In genomic region chr16:11742041-11742535, GRCh38 we compare ENCODE assay signal across 8 cellular contexts. TPM values are rescaled to one million over a fixed set of nuclear protein-coding genes. Genes with fewer than 3 reads are reported as not detected.
DNase-seq lines count a peak whose midpoint lies in the region; FAIRE-seq and TF ChIP-seq lines count a peak whose summit lies in the region.

No MANE protein-coding gene starts in this region.

- peak overlapping the region; percentile 93 for H3K27ac Mint-ChIP-seq in activated T-helper 1 cell treated with anti-CD3 and anti-CD28 coated beads, Interleukin-12 subunit alpha, Interleukin-12 subunit beta, Interleukin-2, Interleukin-4 antibody, amounts not matched to agents 30 ng/mL and 10 ng/mL and 1 ng/mL, durations not matched to agents 14 hours and 24 hours and 36 hours

- no peaks in the 10 kb centered on the region for H4K20me1 ChIP-seq in MM.1S (ENCODE audit: insufficient read depth, low read length)

- WGBS in prostate gland: under 1% methylated on average over 22 of the region's 40 CpGs

- H3K79me2 ChIP-seq in MM.1S (ENCODE audit: low read length): peaks cover 72% of the 10 kb centered on the region

- peak overlapping the region; percentile 89; the same call in 1 of the 2 replicates for H3K4me2 ChIP-seq in MM.1S (ENCODE audit: low read depth, low read length)

- H3K9me3 ChIP-seq in HAP-1: no peaks in the 10 kb centered on the region
- H3K9me3 ChIP-seq in MM.1S (replicated peaks; ENCODE audit: insufficient read depth, low read length): no peaks in the 10 kb centered on the region
- no peaks in the 10 kb centered on the region for H3K9me3 ChIP-seq in prostate gland

- TF ChIP-seq POLR2A in GM12892 (IDR thresholded peaks at IDR 0.05; ENCODE audit: low read depth, low read length) (no peak), prostate gland (IDR thresholded peaks at IDR 0.05) (no peak)

- no peaks in the 10 kb centered on the region for H3K9me3 Mint-ChIP-seq in activated T-helper 1 cell treated with anti-CD3 and anti-CD28 coated beads, Interleukin-12 subunit alpha, Interleukin-12 subunit beta, Interleukin-2, Interleukin-4 antibody, amounts not matched to agents 30 ng/mL and 10 ng/mL and 1 ng/mL, durations not matched to agents 14 hours and 24 hours and 36 hours

- peaks cover 14% of the 10 kb centered on the region for H3K36me3 Mint-ChIP-seq in activated T-helper 1 cell treated with anti-CD3 and anti-CD28 coated beads, Interleukin-12 subunit alpha, Interleukin-12 subunit beta, Interleukin-2, Interleukin-4 antibody, amounts not matched to agents 30 ng/mL and 10 ng/mL and 1 ng/mL, durations not matched to agents 14 hours and 24 hours and 36 hours (ENCODE audit: low read depth)

- H3K4me1 Mint-ChIP-seq in activated T-helper 1 cell treated with anti-CD3 and anti-CD28 coated beads, Interleukin-12 subunit alpha, Interleukin-12 subunit beta, Interleukin-2, Interleukin-4 antibody, amounts not matched to agents 30 ng/mL and 10 ng/mL and 1 ng/mL, durations not matched to agents 14 hours and 24 hours and 36 hours (ENCODE audit: low read depth): peaks cover 57% of the 10 kb centered on the region

- in situ Hi-C loops in HAP-1 (cut with MboI; ENCODE audit: low sequenced_read_pairs): no loop called here

- FAIRE-seq in GM12892 (lab: Jason Lieb, UNC): no peak

- H3K36me3 ChIP-seq in HAP-1 (replicated peaks): no peaks in the 10 kb centered on the region; the same call in 1 of the 2 replicates
- H3K36me3 ChIP-seq in MM.1S (replicated peaks; ENCODE audit: insufficient read depth, low read length): peaks cover 12% of the 10 kb centered on the region; the same call in 1 of the 2 replicates
- H3K36me3 ChIP-seq in prostate gland: no peaks in the 10 kb centered on the region

- peak overlapping the region; percentile 96 for H3K27ac ChIP-seq in MM.1S (ENCODE audit: low read length)
- peak overlapping the region; percentile 95 for H3K27ac ChIP-seq in prostate gland

- no peaks in the 10 kb centered on the region for H3K27me3 ChIP-seq in HAP-1 (ENCODE audit: low read depth)
- no peaks in the 10 kb centered on the region for H3K27me3 ChIP-seq in MM.1S (replicated peaks; ENCODE audit: insufficient read depth, low read length)
- no peaks in the 10 kb centered on the region for H3K27me3 ChIP-seq in prostate gland (replicated peaks; ENCODE audit: insufficient read depth)

- H3K4me1 ChIP-seq in HAP-1 (peaks cover 18% of the 10 kb centered on the region), MM.1S (ENCODE audit: low read length) (peaks cover 14% of the 10 kb centered on the region), prostate gland (replicated peaks) (peaks cover 6% of the 10 kb centered on the region)

- H3K4me3 ChIP-seq in HAP-1 (peak overlapping the region; percentile 79), MM.1S (ENCODE audit: low read length) (peak overlapping the region; percentile 99), prostate gland (peak overlapping the region; percentile 78 to 94)

- peak overlapping the region; percentile 100 for H3K9ac ChIP-seq in MM.1S (ENCODE audit: low read length)

- intact Hi-C loops in activated T-helper 1 cell treated with anti-CD3 and anti-CD28 coated beads, Interleukin-12 subunit alpha, Interleukin-12 subunit beta, Interleukin-2, Interleukin-4 antibody, amounts not matched to agents 30 ng/mL and 10 ng/mL and 1 ng/mL, durations not matched to agents 14 hours and 24 hours and 36 hours (cut with micrococcal nuclease): loop anchor here (1.0 to 5.0 kb wide), 9 partner anchors 8 to 1060 kb away; partner anchors contain the start of genes CLEC16A, CPPED1, RSL1D1 and SNN
- intact Hi-C loops in head of caudate nucleus (cut with DNase I): loop anchor here (2.0 kb wide), 1 partner anchor 55 kb away; the partner anchor contains the start of gene ZC3H7A
- intact Hi-C loops in prostate gland (cut with DNase I): loop anchor here (5.0 kb wide), 2 partner anchors 40 to 55 kb away; partner anchors contain the start of gene ZC3H7A

- no peaks in the 10 kb centered on the region for H3K9me2 ChIP-seq in MM.1S (replicated peaks; ENCODE audit: insufficient read depth, low read length)

- TF ChIP-seq CTCF in MM.1S (IDR thresholded peaks at IDR 0.05; ENCODE audit: low read length): no peak
- peak in 2 of 4 experiments; percentile 1 to 21 for TF ChIP-seq CTCF in prostate gland (IDR thresholded peaks at IDR 0.05)

- DNase-seq in GM12892 (ENCODE audit: insufficient read length) (peak; percentile 46), HAP-1 (ENCODE audit: low spot score in 2 of 2) (peak in 1 of 2 experiments; percentile 49), MM.1S (peak; percentile 33), head of caudate nucleus (peak in 25 of 42 donors; percentile 5 to 60 (median 31)), prostate gland (ENCODE audit: low spot score) (no peak), NCI-H1417 treated with DMSO at 0.1 percent for 48 hours (lab: John Stamatoyannopoulos, UW) (no peak), RPMI8226 (no peak)
- peak; percentile 55 for DNase-seq in activated T-helper 1 cell treated with anti-CD3 and anti-CD28 coated beads, Interleukin-12 subunit alpha, Interleukin-12 subunit beta, Interleukin-2, Interleukin-4 antibody, amounts not matched to agents 30 ng/mL and 10 ng/mL and 1 ng/mL, durations not matched to agents 14 hours and 24 hours and 36 hours (ENCODE audit: low spot score)

- H2AFZ ChIP-seq in MM.1S (ENCODE audit: low read length): no peak overlapping the region

- no peaks in the 10 kb centered on the region for H3K27me3 Mint-ChIP-seq in activated T-helper 1 cell treated with anti-CD3 and anti-CD28 coated beads, Interleukin-12 subunit alpha, Interleukin-12 subunit beta, Interleukin-2, Interleukin-4 antibody, amounts not matched to agents 30 ng/mL and 10 ng/mL and 1 ng/mL, durations not matched to agents 14 hours and 24 hours and 36 hours (ENCODE audit: insufficient read depth)

- H3K4me3 Mint-ChIP-seq in activated T-helper 1 cell treated with anti-CD3 and anti-CD28 coated beads, Interleukin-12 subunit alpha, Interleukin-12 subunit beta, Interleukin-2, Interleukin-4 antibody, amounts not matched to agents 30 ng/mL and 10 ng/mL and 1 ng/mL, durations not matched to agents 14 hours and 24 hours and 36 hours: peak overlapping the region; percentile 99

- H3F3A ChIP-seq in MM.1S (ENCODE audit: insufficient read depth, low read length): peaks cover 68% of the 10 kb centered on the region

RNA-seq across cellular contexts. Expression of gene TXNDC11, which starts 0.6 kb away (rescaled TPM):
- 37.2 TPM for polyA plus RNA-seq in GM12892 (2012; ENCODE audit: missing spikeins)
- 52.7 and 55.9 TPM in 2 replicates for total RNA-seq in activated T-helper 1 cell treated with anti-CD3 and anti-CD28 coated beads, Interleukin-12 subunit alpha, Interleukin-12 subunit beta, Interleukin-2, Interleukin-4 antibody, amounts not matched to agents 30 ng/mL and 10 ng/mL and 1 ng/mL, durations not matched to agents 14 hours and 24 hours and 36 hours
- 10 to 100 TPM; 75.0 to 96.9 TPM for total RNA-seq in prostate gland

RNA-seq across cellular contexts. Expression of gene ZC3H7A, which starts 55.0 kb away (rescaled TPM):
- 85.5 TPM for polyA plus RNA-seq in GM12892 (2012; ENCODE audit: missing spikeins)
- 71.0 and 78.9 TPM in 2 replicates for total RNA-seq in activated T-helper 1 cell treated with anti-CD3 and anti-CD28 coated beads, Interleukin-12 subunit alpha, Interleukin-12 subunit beta, Interleukin-2, Interleukin-4 antibody, amounts not matched to agents 30 ng/mL and 10 ng/mL and 1 ng/mL, durations not matched to agents 14 hours and 24 hours and 36 hours
- total RNA-seq in prostate gland: 10 to 100 TPM; 48.9 to 56.4 TPM

Comparison
In these comparisons a context has a peak if more than half of its experiments do, and no peak if none do; other contexts are left out.
1. DNase-seq: peak in GM12892 (single experiment), MM.1S (single experiment), activated T-helper 1 cell treated with anti-CD3 and anti-CD28 coated beads, Interleukin-12 subunit alpha, Interleukin-12 subunit beta, Interleukin-2, Interleukin-4 antibody, amounts not matched to agents 30 ng/mL and 10 ng/mL and 1 ng/mL, durations not matched to agents 14 hours and 24 hours and 36 hours (single experiment) and head of caudate nucleus (25 of 42); none in prostate gland (single experiment), NCI-H1417 treated with DMSO at 0.1 percent for 48 hours (single experiment) and RPMI8226 (single experiment).
2. Peak in every context shown above with its lines, with median percentiles within 50 percentile points of each other: H3K4me3 ChIP-seq.